In genomic region chr4:10053635-10054453, GRCh38 we compare ENCODE assay signal across 23 cellular contexts.
"Had no signal": no experiment of that assay in that cellular context is flagged by ENCODE, and none has a peak within 500 bp of the region (broad histone marks: within the 10 kb centered on the region; RNA-seq: fewer than 3 reads in every experiment).

No MANE protein-coding gene starts in this region.

- H3K9me3 ChIP-seq: sigmoid colon, SK-N-SH, stomach, thoracic aorta had no signal

- H3K36me3 Mint-ChIP-seq: brain; stimulated activated effector memory CD8-positive, alpha-beta T cell treated with anti-CD3 and anti-CD28 coated beads, Interleukin-12 subunit alpha, Interleukin-12 subunit beta, amount 100 ng/mL, for 72 hours had no signal

- H3K4me2 ChIP-seq: SK-N-SH had no signal

- H3K4me3 Mint-ChIP-seq: activated CD4-positive, alpha-beta T cell treated with anti-CD3 and anti-CD28 coated beads, Interleukin-2, amount 10 ng/mL, durations not matched to agents 24 days and 14 days; activated CD8-positive, alpha-beta T cell treated with anti-CD3 and anti-CD28 coated beads for 36 hours; activated naive CD4-positive, alpha-beta T cell treated with anti-CD3 and anti-CD28 coated beads, Interleukin-2, amount 10 ng/mL, durations not matched to agents 7 days and 5 days; activated naive CD8-positive, alpha-beta T cell treated with anti-CD3 and anti-CD28 coated beads, Interleukin-2, amount 50 U/mL, for 24 hours; activated T-cell treated with anti-CD3 and anti-CD28 coated beads, Interleukin-2, amount 50 U/mL, for 4 hours; brain; endodermal cell; stimulated activated effector memory CD8-positive, alpha-beta T cell treated with anti-CD3 and anti-CD28 coated beads, Interleukin-12 subunit alpha, Interleukin-12 subunit beta, amount 100 ng/mL, for 72 hours; T-cell had no signal

- H3K27ac ChIP-seq: dorsolateral prefrontal cortex, sigmoid colon, stomach, thoracic aorta had no signal

- H3K9ac ChIP-seq: SK-N-SH had no signal

- H3K36me3 ChIP-seq: sigmoid colon, stomach, thoracic aorta had no signal

- DNase-seq: activated CD4-positive, alpha-beta T cell treated with anti-CD3 and anti-CD28 coated beads, Interleukin-2, amount 10 ng/mL, durations not matched to agents 24 days and 14 days; activated CD4-positive, CD25-positive, alpha-beta regulatory T cell; activated CD8-positive, alpha-beta T cell treated with anti-CD3 and anti-CD28 coated beads for 36 hours; activated effector memory CD4-positive, alpha-beta T cell treated with Interleukin-2 at 50 U/mL for 16 hours; activated naive CD4-positive, alpha-beta T cell treated with anti-CD3 and anti-CD28 coated beads, Interleukin-2, amount 10 ng/mL, durations not matched to agents 7 days and 5 days; activated naive CD8-positive, alpha-beta T cell treated with anti-CD3 and anti-CD28 coated beads, Interleukin-2, amount 50 U/mL, for 24 hours; activated T-cell treated with anti-CD3 and anti-CD28 coated beads, Interleukin-2, amount 50 U/mL, for 4 hours; anterior cingulate cortex; central memory CD4-positive, alpha-beta T cell; dorsolateral prefrontal cortex; endodermal cell; hippocampal formation; occipital lobe; sigmoid colon; SK-N-SH; stimulated activated CD4-positive, alpha-beta T cell treated with anti-CD3 and anti-CD28 coated beads, Interleukin-4, amount 100 ng/mL, for 24 hours; stomach; T-cell; T-helper 9 cell had no signal

- H3K27me3 Mint-ChIP-seq: activated CD4-positive, alpha-beta T cell treated with anti-CD3 and anti-CD28 coated beads, Interleukin-2, amount 10 ng/mL, durations not matched to agents 24 days and 14 days; activated CD8-positive, alpha-beta T cell treated with anti-CD3 and anti-CD28 coated beads for 36 hours; activated naive CD4-positive, alpha-beta T cell treated with anti-CD3 and anti-CD28 coated beads, Interleukin-2, amount 10 ng/mL, durations not matched to agents 7 days and 5 days; activated naive CD8-positive, alpha-beta T cell treated with anti-CD3 and anti-CD28 coated beads, Interleukin-2, amount 50 U/mL, for 24 hours; T-cell had no signal

- H3K27ac Mint-ChIP-seq: activated CD4-positive, alpha-beta T cell treated with anti-CD3 and anti-CD28 coated beads, Interleukin-2, amount 10 ng/mL, durations not matched to agents 24 days and 14 days; activated CD8-positive, alpha-beta T cell treated with anti-CD3 and anti-CD28 coated beads for 36 hours; activated naive CD4-positive, alpha-beta T cell treated with anti-CD3 and anti-CD28 coated beads, Interleukin-2, amount 10 ng/mL, durations not matched to agents 7 days and 5 days; activated naive CD8-positive, alpha-beta T cell treated with anti-CD3 and anti-CD28 coated beads, Interleukin-2, amount 50 U/mL, for 24 hours; endodermal cell; stimulated activated effector memory CD8-positive, alpha-beta T cell treated with anti-CD3 and anti-CD28 coated beads, Interleukin-12 subunit alpha, Interleukin-12 subunit beta, amount 100 ng/mL, for 72 hours; T-cell had no signal

- ATAC-seq: activated CD8-positive, alpha-beta T cell treated with anti-CD3 and anti-CD28 coated beads for 36 hours; activated naive CD8-positive, alpha-beta T cell treated with anti-CD3 and anti-CD28 coated beads, Interleukin-2, amount 50 U/mL, for 24 hours; activated T-cell treated with anti-CD3 and anti-CD28 coated beads, Interleukin-2, amount 50 U/mL, for 4 hours; left lobe of liver; stimulated activated effector memory CD8-positive, alpha-beta T cell treated with anti-CD3 and anti-CD28 coated beads, Interleukin-12 subunit alpha, Interleukin-12 subunit beta, amount 100 ng/mL, for 72 hours; T-cell had no signal

- H3K4me3 ChIP-seq: dorsolateral prefrontal cortex, sigmoid colon, stomach, thoracic aorta had no signal

- H3K4me1 Mint-ChIP-seq: activated naive CD8-positive, alpha-beta T cell treated with anti-CD3 and anti-CD28 coated beads, Interleukin-2, amount 50 U/mL, for 24 hours had no signal

- H3K9me3 Mint-ChIP-seq: activated CD4-positive, alpha-beta T cell treated with anti-CD3 and anti-CD28 coated beads, Interleukin-2, amount 10 ng/mL, durations not matched to agents 24 days and 14 days; activated CD8-positive, alpha-beta T cell treated with anti-CD3 and anti-CD28 coated beads for 36 hours; activated naive CD4-positive, alpha-beta T cell treated with anti-CD3 and anti-CD28 coated beads, Interleukin-2, amount 10 ng/mL, durations not matched to agents 7 days and 5 days; activated naive CD8-positive, alpha-beta T cell treated with anti-CD3 and anti-CD28 coated beads, Interleukin-2, amount 50 U/mL, for 24 hours; activated T-cell treated with anti-CD3 and anti-CD28 coated beads, Interleukin-2, amount 50 U/mL, for 4 hours; stimulated activated effector memory CD8-positive, alpha-beta T cell treated with anti-CD3 and anti-CD28 coated beads, Interleukin-12 subunit alpha, Interleukin-12 subunit beta, amount 100 ng/mL, for 72 hours; T-cell had no signal

- H3K4me1 ChIP-seq: sigmoid colon, stomach had no signal

- H3K27me3 ChIP-seq: dorsolateral prefrontal cortex, sigmoid colon had no signal
